Comparison of ENCODE assay signal across 29 cellular contexts in genomic region chr4:75643651-75644050, GRCh38. TPM values are rescaled to one million over a fixed set of nuclear protein-coding genes. Genes with fewer than 3 reads are reported as not detected.
A peak's percentile ranks its signal among the peaks of the same experiment; 100 is the strongest.
DNase-seq lines count a peak whose midpoint lies in the region; ATAC-seq, FAIRE-seq and TF ChIP-seq lines count a peak whose summit lies in the region.
"Had no signal": no experiment of that assay in that cellular context is flagged by ENCODE, and none has a peak within 500 bp of the region (broad histone marks: within the 10 kb centered on the region; RNA-seq: fewer than 3 reads in every experiment).

No MANE protein-coding gene starts in this region.

- TF ChIP-seq CTCF in Caco-2 (IDR thresholded peaks at IDR 0.05; ENCODE audit: insufficient read depth in 1 of 2, low read depth in 1 of 2, low read length in 1 of 2, severe bottlenecking in 1 of 2, unreplicated experiment in 1 of 2) (no peak), WTC11 (IDR thresholded peaks at IDR 0.05) (no peak), type B pancreatic cell (conservative IDR thresholded peaks at IDR 0.05) (no peak)

- 0 out of 2 replicates have a peak, but pooled peaks cover 4% of the 10 kb centered on the region for H3K4me1 ChIP-seq in Caco-2
- H3K4me1 ChIP-seq: foreskin keratinocyte, parathyroid adenoma, transverse colon had no signal

- H3K4me1 Mint-ChIP-seq in Caco-2 (ENCODE audit: low read depth, unreplicated experiment), result no peaks in the 10 kb centered on the region
- H3K4me1 Mint-ChIP-seq in WTC11, result peaks cover 3% of the 10 kb centered on the region; the same call in 1 of the 2 replicates
- peaks cover 5% of the 10 kb centered on the region for H3K4me1 Mint-ChIP-seq in type B pancreatic cell (ENCODE audit: unreplicated experiment)
- H3K4me1 Mint-ChIP-seq: B cell had no signal

- POLR2A ChIA-PET in Caco-2 (lab: Charles Lee), result no interaction called here
- POLR2A ChIA-PET in WTC11 (lab: Charles Lee), result interaction anchor here (1.2 kb wide), 1 partner anchor 80 kb away, joined by 3 read pairs; the partner anchor contains the start of gene USO1

- intact Hi-C loops in Caco-2 (cut with micrococcal nuclease; ENCODE audit: unreplicated experiment), result no loop called here

- H3K4me3 ChIP-seq in Caco-2 (ENCODE audit: low read depth, low read length), result no peak overlapping the region
- H3K4me3 ChIP-seq: stomach, transverse colon had no signal

- no peak overlapping the region for H3K27ac Mint-ChIP-seq in Caco-2 (ENCODE audit: unreplicated experiment)
- H3K27ac Mint-ChIP-seq in WTC11, result 0 out of 2 replicates have a peak overlapping the region, but pooled peaks have one; percentile 33
- H3K27ac Mint-ChIP-seq in type B pancreatic cell, result no peak overlapping the region
- H3K27ac Mint-ChIP-seq: T-helper 2 cell treated with Interferon-gamma antibody and Interleukin-4, amounts not matched to agents 5 μg/mL and 100 μg/mL, for 36 hours had no signal

- H3K27me3 Mint-ChIP-seq in Caco-2 (ENCODE audit: insufficient read depth, unreplicated experiment) (no peaks in the 10 kb centered on the region), WTC11 (ENCODE audit: low read depth) (no peaks in the 10 kb centered on the region), type B pancreatic cell (no peaks in the 10 kb centered on the region)
- H3K27me3 Mint-ChIP-seq: activated naive CD8-positive, alpha-beta T cell treated with anti-CD3 and anti-CD28 coated beads, Interleukin-2, amount 10 ng/mL, durations not matched to agents 7 days and 5 days; B cell had no signal

- BruUV-seq in Caco-2 (replicated peaks; lab: Mats Ljungman, UMichigan), result TSS peak; percentile 37

- no peaks in the 10 kb centered on the region for H3K27me3 ChIP-seq in Caco-2 (replicated peaks; ENCODE audit: control insufficient read depth, insufficient read depth, low read length)
- H3K27me3 ChIP-seq: brain microvascular endothelial cell, foreskin keratinocyte, stomach, transverse colon had no signal

- H3K9me3 Mint-ChIP-seq in Caco-2 (ENCODE audit: unreplicated experiment) (no peaks in the 10 kb centered on the region), WTC11 (no peaks in the 10 kb centered on the region), type B pancreatic cell (no peaks in the 10 kb centered on the region)
- H3K9me3 Mint-ChIP-seq: activated naive CD8-positive, alpha-beta T cell treated with anti-CD3 and anti-CD28 coated beads, Interleukin-2, amount 10 ng/mL, durations not matched to agents 7 days and 5 days; nephron progenitor cell; T-helper 2 cell treated with Interferon-gamma antibody and Interleukin-4, amounts not matched to agents 5 μg/mL and 100 μg/mL, for 36 hours had no signal

- H3K36me3 Mint-ChIP-seq in Caco-2 (ENCODE audit: insufficient read depth, unreplicated experiment) (peaks cover 73% of the 10 kb centered on the region), WTC11 (peaks cover 51% of the 10 kb centered on the region), type B pancreatic cell (peaks cover 38% of the 10 kb centered on the region)

- CTCF ChIA-PET in Caco-2 (lab: Charles Lee), result no interaction called here
- CTCF ChIA-PET in WTC11 (lab: Charles Lee), result no interaction called here

- H3K4me3 Mint-ChIP-seq in Caco-2 (ENCODE audit: unreplicated experiment) (no peak overlapping the region), WTC11 (no peak overlapping the region), type B pancreatic cell (no peak overlapping the region)
- H3K4me3 Mint-ChIP-seq: activated naive CD8-positive, alpha-beta T cell treated with anti-CD3 and anti-CD28 coated beads, Interleukin-2, amount 10 ng/mL, durations not matched to agents 7 days and 5 days; B cell; nephron progenitor cell; T-helper 2 cell treated with Interferon-gamma antibody and Interleukin-4, amounts not matched to agents 5 μg/mL and 100 μg/mL, for 36 hours had no signal

- FAIRE-seq in GM18507 (lab: Jason Lieb, UNC), result peak; percentile 18
- FAIRE-seq: HTR-8/SVneo had no signal

- H3K9me3 ChIP-seq in Caco-2, result no peaks in the 10 kb centered on the region
- H3K9me3 ChIP-seq: stomach, transverse colon had no signal

- no peak for ATAC-seq in WTC11
- ATAC-seq: foreskin keratinocyte, left lobe of liver, SK-N-SH treated with all-trans-retinoic acid at 6 μM for 48 hours had no signal

- DNase-seq in Caco-2, result no peak
- no peak for DNase-seq in GM18507 (ENCODE audit: extremely low spot score, insufficient read length, low read depth)
- DNase-seq in WTC11 (ENCODE audit: low spot score), result no peak
- peak; percentile 29 for DNase-seq in iris pigment epithelial cell (ENCODE audit: low read depth)
- no peak for DNase-seq in type B pancreatic cell (ENCODE audit: extremely low spot score, unreplicated experiment)
- DNase-seq in activated gamma-delta T cell (lab: John Stamatoyannopoulos, UW), result no peak
- DNase-seq in G401 (ENCODE audit: low spot score), result no peak
- DNase-seq: activated CD4-positive, alpha-beta T cell treated with anti-CD3 and anti-CD28 coated beads, Interleukin-2, amount 50 U/mL, for 4 hours; activated CD8-positive, alpha-beta memory T cell treated with anti-CD3 and anti-CD28 coated beads, Interleukin-2, amount 50 U/mL, for 48 hours; activated naive CD8-positive, alpha-beta T cell treated with anti-CD3 and anti-CD28 coated beads, Interleukin-2, amount 10 ng/mL, durations not matched to agents 7 days and 5 days; brain microvascular endothelial cell; effector memory CD4-positive, alpha-beta T cell; erythroblast; foreskin keratinocyte; GOT3; Karpas-422; midbrain; NCI-H1048; NCI-H187; NCI-H69; nephron progenitor cell; stomach; transverse colon had no signal

- in situ Hi-C loops in G401 (cut with HindIII; ENCODE audit: low sequenced_read_pairs), result no loop called here

- peaks cover 1% of the 10 kb centered on the region; the same call in 1 of the 2 replicates for H3K36me3 ChIP-seq in Caco-2 (ENCODE audit: control insufficient read depth, insufficient read depth, low read length)

TF ChIP-seq in WTC11, 78 proteins besides CTCF, POLR2A, EP300 and RAD21:
- TF ChIP-seq OVOL2 (CRISPR knock-in tag; IDR thresholded peaks at IDR 0.05; ENCODE audit: borderline replicate concordance) (no peak), FOXP1 (CRISPR knock-in tag; IDR thresholded peaks at IDR 0.05; ENCODE audit: borderline replicate concordance) (no peak), FOXP4 (CRISPR knock-in tag; IDR thresholded peaks at IDR 0.05) (no peak), GRHL2 (CRISPR knock-in tag; IDR thresholded peaks at IDR 0.05; ENCODE audit: insufficient replicate concordance, severe bottlenecking) (no peak), SP1 (CRISPR knock-in tag; conservative IDR thresholded peaks at IDR 0.05) (no peak), HMGA2 (CRISPR knock-in tag; IDR thresholded peaks at IDR 0.05) (no peak)

RNA-seq across cellular contexts. Expression of gene CDKL2, which starts 13.3 kb away (rescaled TPM):
- total RNA-seq in Caco-2 (2022) (1.5 and 1.9 TPM in 2 replicates), WTC11 (2021) (1.4 to 1.7 TPM (median 1.7 TPM) in 3 replicates), type B pancreatic cell (ENCODE audit: low replicate concordance) (0.71 and 2.6 TPM in 2 replicates)
- total RNA-seq in G401 (2014; rRNA removed; shearing (Covaris generic)), result not detected in 2 replicates

RNA-seq across cellular contexts. Expression of gene G3BP2, which starts 29.6 kb away (rescaled TPM):
- total RNA-seq in Caco-2 (2022) (187 TPM in 2 replicates), WTC11 (2021) (279 to 294 TPM (median 284 TPM) in 3 replicates), type B pancreatic cell (ENCODE audit: low replicate concordance) (129 and 133 TPM in 2 replicates)
- total RNA-seq in G401 (2014; rRNA removed; shearing (Covaris generic)), result 45.0 and 45.8 TPM in 2 replicates
